1 cellular context compared by ENCODE assay signal in the genomic region with DNA sequence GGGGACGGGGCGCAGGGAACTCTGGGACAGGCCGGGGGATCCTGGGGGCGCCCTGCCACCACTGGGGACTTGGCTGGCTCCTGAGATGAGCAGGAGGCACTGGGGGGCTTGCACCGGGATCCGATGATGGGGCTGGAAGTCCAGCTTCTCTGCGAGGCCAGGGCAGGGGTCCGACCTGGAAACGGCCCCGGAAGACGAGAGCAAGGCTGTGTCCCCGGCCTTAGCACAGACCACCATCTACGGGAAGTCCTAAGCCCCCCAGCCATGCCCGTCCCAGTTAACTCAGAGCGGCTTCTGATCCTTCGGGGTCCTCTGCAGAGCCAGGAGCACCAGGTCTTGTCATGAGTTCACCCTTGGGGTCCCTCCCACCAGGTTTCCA.
TF ChIP-seq lines count a peak whose summit lies in the region.

No MANE protein-coding gene starts in this region.

TF ChIP-seq in SK-N-SH treated with all-trans-retinoic acid at 6 μM for 48 hours, 23 proteins besides CTCF, POLR2A, EP300 and RAD21 (continued from another document):
- TF ChIP-seq, protein P1, sequence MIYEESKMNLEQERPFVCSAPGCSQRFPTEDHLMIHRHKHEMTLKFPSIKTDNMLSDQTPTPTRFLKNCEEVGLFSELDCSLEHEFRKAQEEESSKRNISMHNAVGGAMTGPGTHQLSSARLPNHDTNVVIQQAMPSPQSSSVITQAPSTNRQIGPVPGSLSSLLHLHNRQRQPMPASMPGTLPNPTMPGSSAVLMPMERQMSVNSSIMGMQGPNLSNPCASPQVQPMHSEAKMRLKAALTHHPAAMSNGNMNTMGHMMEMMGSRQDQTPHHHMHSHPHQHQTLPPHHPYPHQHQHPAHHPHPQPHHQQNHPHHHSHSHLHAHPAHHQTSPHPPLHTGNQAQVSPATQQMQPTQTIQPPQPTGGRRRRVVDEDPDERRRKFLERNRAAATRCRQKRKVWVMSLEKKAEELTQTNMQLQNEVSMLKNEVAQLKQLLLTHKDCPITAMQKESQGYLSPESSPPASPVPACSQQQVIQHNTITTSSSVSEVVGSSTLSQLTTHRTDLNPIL (CRISPR knock-in tag; IDR thresholded peaks at IDR 0.05; ENCODE audit: low read depth): no peak
- TF ChIP-seq ZNF565 (CRISPR knock-in tag; conservative IDR thresholded peaks at IDR 0.05; ENCODE audit: low read depth): no peak
